ENCODE assay signal across 16 cellular contexts in genomic region chr9:113973226-113973625, GRCh38.
DNase-seq lines count a peak whose midpoint lies in the region; ATAC-seq and TF ChIP-seq lines count a peak whose summit lies in the region.
"Had no signal": no experiment of that assay in that cellular context is flagged by ENCODE, and none has a peak within 500 bp of the region (broad histone marks: within the 10 kb centered on the region; RNA-seq: fewer than 3 reads in every experiment).

No MANE protein-coding gene starts in this region.

- H3K36me3 Mint-ChIP-seq in mesothelial cell of epicardium: peaks cover 28% of the 10 kb centered on the region
- H3K36me3 Mint-ChIP-seq in activated T-helper 1 cell treated with anti-CD3 and anti-CD28 coated beads, Interleukin-12 subunit alpha, Interleukin-12 subunit beta, Interleukin-2, Interleukin-4 antibody, amounts not matched to agents 30 ng/mL and 10 ng/mL and 1 ng/mL, durations not matched to agents 14 hours and 24 hours and 36 hours (ENCODE audit: low read depth): no peaks in the 10 kb centered on the region

- TF ChIP-seq POLR2A in body of pancreas (IDR thresholded peaks at IDR 0.05) (no peak), thyroid gland (IDR thresholded peaks at IDR 0.05) (no peak)

- H3K9me3 Mint-ChIP-seq in mesothelial cell of epicardium: peaks cover 15% of the 10 kb centered on the region
- H3K9me3 Mint-ChIP-seq in activated T-helper 1 cell treated with anti-CD3 and anti-CD28 coated beads, Interleukin-12 subunit alpha, Interleukin-12 subunit beta, Interleukin-2, Interleukin-4 antibody, amounts not matched to agents 30 ng/mL and 10 ng/mL and 1 ng/mL, durations not matched to agents 14 hours and 24 hours and 36 hours: no peaks in the 10 kb centered on the region

- H3K27ac ChIP-seq in VCaP (peak overlapping the region; percentile 53), body of pancreas (peak overlapping the region in 2 of 4 donors; percentile 1 to 30), thyroid gland (peak overlapping the region; percentile 32 to 60 (median 34))
- H3K27ac ChIP-seq: C4-2B had no signal

- H3K36me3 ChIP-seq in body of pancreas (replicated peaks in 1 of 2; ENCODE audit: insufficient read depth in 1 of 2, low read depth in 2 of 2): no peaks in the 10 kb centered on the region
- H3K36me3 ChIP-seq in thyroid gland: no peaks in the 10 kb centered on the region

- H3K4me1 ChIP-seq in body of pancreas (peaks cover 20% of the 10 kb centered on the region), thyroid gland (peaks cover 29 to 30% of the 10 kb centered on the region in 2 donors)

- no peaks in the 10 kb centered on the region for H3K9me3 ChIP-seq in body of pancreas
- H3K9me3 ChIP-seq in thyroid gland: no peaks in the 10 kb centered on the region

- no peaks in the 10 kb centered on the region for H3K27me3 Mint-ChIP-seq in mesothelial cell of epicardium (ENCODE audit: low read depth)
- peaks cover 3% of the 10 kb centered on the region for H3K27me3 Mint-ChIP-seq in activated T-helper 1 cell treated with anti-CD3 and anti-CD28 coated beads, Interleukin-12 subunit alpha, Interleukin-12 subunit beta, Interleukin-2, Interleukin-4 antibody, amounts not matched to agents 30 ng/mL and 10 ng/mL and 1 ng/mL, durations not matched to agents 14 hours and 24 hours and 36 hours (ENCODE audit: insufficient read depth)

- DNase-seq in body of pancreas (no peak), mesothelial cell of epicardium (ENCODE audit: low spot score in 2 of 2, unreplicated experiment in 2 of 2) (no peak), thyroid gland (peak; percentile 50 to 53), foreskin melanocyte (no peak)
- DNase-seq in activated T-helper 1 cell treated with anti-CD3 and anti-CD28 coated beads, Interleukin-12 subunit alpha, Interleukin-12 subunit beta, Interleukin-2, Interleukin-4 antibody, amounts not matched to agents 30 ng/mL and 10 ng/mL and 1 ng/mL, durations not matched to agents 14 hours and 24 hours and 36 hours (ENCODE audit: low spot score): no peak
- DNase-seq: Kasumi-1, MG63, NCI-H1048, NCI-H1436 treated with DMSO at 0.1 percent for 48 hours, NCI-H2171 treated with DMSO at 0.1 percent for 48 hours, NCI-H446, OCI-M1, SHP77 had no signal

- no peak overlapping the region for H3K4me3 ChIP-seq in body of pancreas
- H3K4me3 ChIP-seq in thyroid gland (replicated peaks in 1 of 3): no peak overlapping the region
- H3K4me3 ChIP-seq: MG63 had no signal

- no peak overlapping the region for H3K4me3 Mint-ChIP-seq in mesothelial cell of epicardium
- no peak overlapping the region for H3K4me3 Mint-ChIP-seq in activated T-helper 1 cell treated with anti-CD3 and anti-CD28 coated beads, Interleukin-12 subunit alpha, Interleukin-12 subunit beta, Interleukin-2, Interleukin-4 antibody, amounts not matched to agents 30 ng/mL and 10 ng/mL and 1 ng/mL, durations not matched to agents 14 hours and 24 hours and 36 hours

- intact Hi-C loops in body of pancreas (cut with DNase I): no loop called here
- intact Hi-C loops in thyroid gland (cut with DNase I): no loop called here
- intact Hi-C loops in activated T-helper 1 cell treated with anti-CD3 and anti-CD28 coated beads, Interleukin-12 subunit alpha, Interleukin-12 subunit beta, Interleukin-2, Interleukin-4 antibody, amounts not matched to agents 30 ng/mL and 10 ng/mL and 1 ng/mL, durations not matched to agents 14 hours and 24 hours and 36 hours (cut with micrococcal nuclease): no loop called here

- peak; percentile 24 for ATAC-seq in body of pancreas
- no peak for ATAC-seq in GM19035 (IDR thresholded peaks at IDR 0.05; ENCODE audit: unreplicated experiment)

- TF ChIP-seq CTCF in VCaP (conservative IDR thresholded peaks at IDR 0.05) (no peak), body of pancreas (IDR thresholded peaks at IDR 0.05) (no peak), mesothelial cell of epicardium (IDR thresholded peaks at IDR 0.05; ENCODE audit: unreplicated experiment) (no peak), thyroid gland (IDR thresholded peaks at IDR 0.05) (no peak)

- H3K27me3 ChIP-seq in body of pancreas (no peaks in the 10 kb centered on the region), thyroid gland (no peaks in the 10 kb centered on the region)
- H3K27me3 ChIP-seq: MG63 had no signal

- peaks cover 14% of the 10 kb centered on the region for H3K4me1 Mint-ChIP-seq in mesothelial cell of epicardium
- no peaks in the 10 kb centered on the region for H3K4me1 Mint-ChIP-seq in activated T-helper 1 cell treated with anti-CD3 and anti-CD28 coated beads, Interleukin-12 subunit alpha, Interleukin-12 subunit beta, Interleukin-2, Interleukin-4 antibody, amounts not matched to agents 30 ng/mL and 10 ng/mL and 1 ng/mL, durations not matched to agents 14 hours and 24 hours and 36 hours (ENCODE audit: low read depth)

- WGBS in body of pancreas, 2 donors: 53 to 63% methylated on average over 9 of the region's 9 CpGs
- 36 to 37% methylated on average over 9 of the region's 9 CpGs for WGBS in thyroid gland, 2 donors

- H3K27ac Mint-ChIP-seq in mesothelial cell of epicardium: peak overlapping the region; percentile 91
- no peak overlapping the region for H3K27ac Mint-ChIP-seq in activated T-helper 1 cell treated with anti-CD3 and anti-CD28 coated beads, Interleukin-12 subunit alpha, Interleukin-12 subunit beta, Interleukin-2, Interleukin-4 antibody, amounts not matched to agents 30 ng/mL and 10 ng/mL and 1 ng/mL, durations not matched to agents 14 hours and 24 hours and 36 hours

Comparison
In these comparisons a context has a peak if more than half of its experiments do, and no peak if none do; other contexts are left out.
1. DNase-seq: peak in thyroid gland (2 of 2); none in body of pancreas (0 of 4), mesothelial cell of epicardium (0 of 2), foreskin melanocyte (single experiment) and activated T-helper 1 cell treated with anti-CD3 and anti-CD28 coated beads, Interleukin-12 subunit alpha, Interleukin-12 subunit beta, Interleukin-2, Interleukin-4 antibody, amounts not matched to agents 30 ng/mL and 10 ng/mL and 1 ng/mL, durations not matched to agents 14 hours and 24 hours and 36 hours (single experiment).